Comparison of ENCODE assay signal across 14 cellular contexts in genomic region chr15:80012060-80012726, GRCh38. TPM values are rescaled to one million over a fixed set of nuclear protein-coding genes. Genes with fewer than 3 reads are reported as not detected.
A peak's percentile ranks its signal among the peaks of the same experiment; 100 is the strongest.
DNase-seq lines count a peak whose midpoint lies in the region; FAIRE-seq and TF ChIP-seq lines count a peak whose summit lies in the region.
"Had no signal": no experiment of that assay in that cellular context is flagged by ENCODE, and none has a peak within 500 bp of the region (broad histone marks: within the 10 kb centered on the region; RNA-seq: fewer than 3 reads in every experiment).

No MANE protein-coding gene starts in this region.

- DNase-seq in GM12891 (ENCODE audit: insufficient read length, low spot score): no peak
- DNase-seq in osteoblast (ENCODE audit: insufficient read length, low spot score, missing footprints): no peak
- DNase-seq in HAP-1 (ENCODE audit: low spot score in 2 of 2): no peak
- no peak for DNase-seq in NOMO-1 treated with DMSO at 0.1 percent for 48 hours (lab: John Stamatoyannopoulos, UW; ENCODE audit: unreplicated experiment)
- no peak for DNase-seq in activated CD4-positive, alpha-beta T cell treated with anti-CD3 and anti-CD28 coated beads for 1 hour
- DNase-seq: CD4-positive, CD25-positive, alpha-beta regulatory T cell; GOT3; MG63; NCI-H187 treated with DMSO at 0.1 percent for 48 hours; NCI-H2171; NCI-H446 treated with DMSO at 0.1 percent for 48 hours; SIG-M5 had no signal

- peak overlapping the region; percentile 85 to 96 (median 95) for H3K27ac Mint-ChIP-seq in IgD-negative memory B cell

- H3K79me2 ChIP-seq in osteoblast (ENCODE audit: insufficient read depth, low read length): no peaks in the 10 kb centered on the region

- H3K27me3 ChIP-seq in osteoblast (ENCODE audit: insufficient read depth, low read length) (no peaks in the 10 kb centered on the region), HAP-1 (ENCODE audit: low read depth) (no peaks in the 10 kb centered on the region)
- H3K27me3 ChIP-seq: MG63 had no signal

- no peak for TF ChIP-seq POLR2A in GM12891 (IDR thresholded peaks at IDR 0.05; ENCODE audit: low read depth, low read length)

- no peaks in the 10 kb centered on the region for H3K27me3 Mint-ChIP-seq in IgD-negative memory B cell

- no peaks in the 10 kb centered on the region for H3K36me3 Mint-ChIP-seq in IgD-negative memory B cell
- H3K36me3 Mint-ChIP-seq: CD4-positive, CD25-positive, alpha-beta regulatory T cell had no signal

- H3K9me3 ChIP-seq in osteoblast (ENCODE audit: low read depth, low read length) (no peaks in the 10 kb centered on the region), HAP-1 (no peaks in the 10 kb centered on the region)
- H3K9me3 ChIP-seq: MG63 had no signal

- no peak overlapping the region for H3K4me2 ChIP-seq in osteoblast (ENCODE audit: insufficient read depth, low read length)

- TF ChIP-seq CTCF in VCaP (conservative IDR thresholded peaks at IDR 0.05) (no peak), osteoblast (IDR thresholded peaks at IDR 0.05; ENCODE audit: extremely low read depth, low read depth, low read length) (no peak)

- H3K27ac ChIP-seq in VCaP (peak overlapping the region; percentile 37; the same call in 1 of the 2 replicates), osteoblast (ENCODE audit: low read depth, low read length) (no peak overlapping the region)

- H3K4me1 Mint-ChIP-seq in IgD-negative memory B cell: peaks cover 51 to 64% (median 62%) of the 10 kb centered on the region in 3 donors
- H3K4me1 Mint-ChIP-seq: CD4-positive, CD25-positive, alpha-beta regulatory T cell had no signal

- H2AFZ ChIP-seq in osteoblast (ENCODE audit: low read length): peak overlapping the region; percentile 41

- H3K4me3 ChIP-seq in osteoblast (ENCODE audit: insufficient read depth, low read length) (no peak overlapping the region), HAP-1 (no peak overlapping the region)
- H3K4me3 ChIP-seq: MG63 had no signal

- H3K4me1 ChIP-seq in osteoblast (ENCODE audit: insufficient read depth, low read length) (peaks cover 9% of the 10 kb centered on the region), HAP-1 (no peaks in the 10 kb centered on the region)

- H4K20me1 ChIP-seq in osteoblast (ENCODE audit: insufficient read depth, low read length): no peaks in the 10 kb centered on the region

- H3K4me3 Mint-ChIP-seq in IgD-negative memory B cell: peak overlapping the region; percentile 58 to 93 (median 68)
- H3K4me3 Mint-ChIP-seq: CD4-positive, CD25-positive, alpha-beta regulatory T cell had no signal

- in situ Hi-C loops in HAP-1 (cut with MboI; ENCODE audit: low sequenced_read_pairs): no loop called here

- FAIRE-seq in GM12891 (lab: Jason Lieb, UNC): peak; percentile 73

- H3K36me3 ChIP-seq in osteoblast (ENCODE audit: insufficient read depth, low read length) (no peaks in the 10 kb centered on the region), HAP-1 (replicated peaks) (no peaks in the 10 kb centered on the region)
- H3K36me3 ChIP-seq: MG63 had no signal

- H3K9me3 Mint-ChIP-seq in IgD-negative memory B cell: peaks cover 3 to 7% (median 3%) of the 10 kb centered on the region in 3 donors
- H3K9me3 Mint-ChIP-seq: CD4-positive, CD25-positive, alpha-beta regulatory T cell had no signal

TF ChIP-seq in GM12891, 5 proteins besides CTCF, POLR2A, EP300 and RAD21:
- peak; percentile 89 for TF ChIP-seq SPI1 (IDR thresholded peaks at IDR 0.05; ENCODE audit: low read depth, low read length)
- peak; percentile 34 for TF ChIP-seq PAX5 (IDR thresholded peaks at IDR 0.05; ENCODE audit: insufficient read depth, low read length, severe bottlenecking)
- 0 out of 2 replicates have a peak, but pooled peaks have one; percentile 44 for TF ChIP-seq POU2F2 (IDR thresholded peaks at IDR 0.05; ENCODE audit: low read depth, low read length)
- no peak for TF ChIP-seq TAF1 (IDR thresholded peaks at IDR 0.05; ENCODE audit: low read depth, low read length)
TF ChIP-seq in GM12891: peak in this region for 3.

RNA-seq across cellular contexts. Expression of gene BCL2A1, which starts 41.2 kb away (rescaled TPM):
- polyA plus RNA-seq in GM12891 (2012; ENCODE audit: low read depth, missing spikeins): 258 TPM
- 75.8 TPM for polyA plus RNA-seq in IgD-negative memory B cell
- 0.29 TPM in 1 of 2 replicates, not detected in the other for total RNA-seq in osteoblast

RNA-seq across cellular contexts. Expression of gene ZFAND6, which starts 47.3 kb away (rescaled TPM):
- polyA plus RNA-seq in GM12891 (2012; ENCODE audit: low read depth, missing spikeins): 50.3 TPM
- 216 TPM for polyA plus RNA-seq in IgD-negative memory B cell
- total RNA-seq in osteoblast: 109 and 112 TPM in 2 replicates
